Comparison of ENCODE assay signal across 24 cellular contexts in genomic region chr10:124568858-124569622, GRCh38.
DNase-seq lines count a peak whose midpoint lies in the region; ATAC-seq and TF ChIP-seq lines count a peak whose summit lies in the region.
"Had no signal": no experiment of that assay in that cellular context is flagged by ENCODE, and none has a peak within 500 bp of the region (broad histone marks: within the 10 kb centered on the region; RNA-seq: fewer than 3 reads in every experiment).

No MANE protein-coding gene starts in this region.

- H3K4me3 Mint-ChIP-seq in chondrocyte (ENCODE audit: unreplicated experiment) (no peak overlapping the region), neural progenitor cell (no peak overlapping the region)
- H3K4me3 Mint-ChIP-seq: activated naive CD4-positive, alpha-beta T cell treated with anti-CD3 and anti-CD28 coated beads, Interleukin-2, amount 10 ng/mL, durations not matched to agents 7 days and 5 days; activated T-cell treated with anti-CD3 and anti-CD28 coated beads, Interleukin-2, amount 50 U/mL, for 72 hours; dendritic cell treated with granulocyte-macrophage colony-stimulating factor and Interleukin-4, amounts not matched to agents 40 ng/mL and 50 ng/mL, for 4 days; neural crest cell had no signal

- no peak overlapping the region for H2AFZ ChIP-seq in neural progenitor cell (replicated peaks)

- DNase-seq in Right ventricle myocardium inferior (ENCODE audit: missing footprints) (peak; percentile 45), Right ventricle myocardium superior (no peak), chondrocyte (ENCODE audit: low spot score) (peak; percentile 66), neural progenitor cell (ENCODE audit: low spot score) (peak; percentile 26), erythroblast (lab: John Stamatoyannopoulos, UW) (no peak), NCI-H146 (lab: John Stamatoyannopoulos, UW) (no peak)
- no peak for DNase-seq in stimulated activated CD8-positive, alpha-beta memory T cell treated with anti-CD3 and anti-CD28 coated beads, Interleukin-4, amount 100 ng/mL, for 48 hours
- DNase-seq: activated naive CD4-positive, alpha-beta T cell treated with anti-CD3 and anti-CD28 coated beads, Interleukin-2, amount 10 ng/mL, durations not matched to agents 7 days and 5 days; activated T-cell treated with anti-CD3 and anti-CD28 coated beads, Interleukin-2, amount 50 U/mL, for 72 hours; NCI-H1436 treated with DMSO at 0.1 percent for 48 hours; NCI-H2171; NCI-H526; stimulated activated CD4-positive, alpha-beta T cell treated with anti-CD3 and anti-CD28 coated beads, Interleukin-2, amount 100 ng/mL, for 48 hours; stimulated activated naive CD8-positive, alpha-beta T cell treated with anti-CD3 and anti-CD28 coated beads, Interleukin-15, Interleukin-2, amounts not matched to agents 100 U/mL and 50 U/mL, for 24 hours; SW 1271; thyroid gland had no signal

- TF ChIP-seq CTCF in chondrocyte (IDR thresholded peaks at IDR 0.05) (no peak), neural progenitor cell (IDR thresholded peaks at IDR 0.05) (no peak)

- no peaks in the 10 kb centered on the region for H4K20me1 ChIP-seq in neural progenitor cell (ENCODE audit: low read depth)

- H3K9ac ChIP-seq in neural progenitor cell: no peak overlapping the region

- H3K36me3 Mint-ChIP-seq in chondrocyte (ENCODE audit: low read depth) (peaks cover 3% of the 10 kb centered on the region), neural progenitor cell (no peaks in the 10 kb centered on the region)
- H3K36me3 Mint-ChIP-seq: activated naive CD4-positive, alpha-beta T cell treated with anti-CD3 and anti-CD28 coated beads, Interleukin-2, amount 10 ng/mL, durations not matched to agents 7 days and 5 days had no signal

- H3K27me3 Mint-ChIP-seq in chondrocyte (ENCODE audit: low read depth) (no peaks in the 10 kb centered on the region), neural progenitor cell (ENCODE audit: insufficient read depth, low read depth) (peaks cover 13% of the 10 kb centered on the region)
- H3K27me3 Mint-ChIP-seq: activated naive CD4-positive, alpha-beta T cell treated with anti-CD3 and anti-CD28 coated beads, Interleukin-2, amount 10 ng/mL, durations not matched to agents 7 days and 5 days; dendritic cell treated with granulocyte-macrophage colony-stimulating factor and Interleukin-4, amounts not matched to agents 40 ng/mL and 50 ng/mL, for 4 days; IgD-negative memory B cell had no signal

- H3K27ac ChIP-seq in neural progenitor cell: no peak overlapping the region
- H3K27ac ChIP-seq: A549, cardiac muscle cell, thyroid gland had no signal

- H3K4me1 ChIP-seq in neural progenitor cell: peaks cover 23% of the 10 kb centered on the region
- H3K4me1 ChIP-seq: A549 had no signal

- ATAC-seq in Right ventricle myocardium inferior (no peak), Right ventricle myocardium superior (ENCODE audit: poor library complexity) (no peak), GM19467 (IDR thresholded peaks at IDR 0.05; ENCODE audit: unreplicated experiment) (no peak)
- ATAC-seq: A549; activated T-cell treated with anti-CD3 and anti-CD28 coated beads, Interleukin-2, amount 50 U/mL, for 72 hours; left lobe of liver; stimulated activated naive CD8-positive, alpha-beta T cell treated with anti-CD3 and anti-CD28 coated beads, Interleukin-15, Interleukin-2, amounts not matched to agents 100 U/mL and 50 U/mL, for 24 hours had no signal

- H3K79me2 ChIP-seq in neural progenitor cell (ENCODE audit: low read depth): no peaks in the 10 kb centered on the region

- H3K4me1 Mint-ChIP-seq in chondrocyte (ENCODE audit: low read depth) (peaks cover 19% of the 10 kb centered on the region), neural progenitor cell (peaks cover 27% of the 10 kb centered on the region)
- H3K4me1 Mint-ChIP-seq: activated naive CD4-positive, alpha-beta T cell treated with anti-CD3 and anti-CD28 coated beads, Interleukin-2, amount 10 ng/mL, durations not matched to agents 7 days and 5 days had no signal

- no peak overlapping the region for H3K27ac Mint-ChIP-seq in chondrocyte (ENCODE audit: unreplicated experiment)
- H3K27ac Mint-ChIP-seq in neural progenitor cell: no peak overlapping the region
- H3K27ac Mint-ChIP-seq: activated naive CD4-positive, alpha-beta T cell treated with anti-CD3 and anti-CD28 coated beads, Interleukin-2, amount 10 ng/mL, durations not matched to agents 7 days and 5 days; activated T-cell treated with anti-CD3 and anti-CD28 coated beads, Interleukin-2, amount 50 U/mL, for 72 hours; dendritic cell treated with granulocyte-macrophage colony-stimulating factor and Interleukin-4, amounts not matched to agents 40 ng/mL and 50 ng/mL, for 4 days had no signal

- intact Hi-C loops in Right ventricle myocardium inferior (cut with DNase I): no loop called here
- intact Hi-C loops in Right ventricle myocardium superior (cut with DNase I): no loop called here

- no peaks in the 10 kb centered on the region for H3K36me3 ChIP-seq in neural progenitor cell
- H3K36me3 ChIP-seq: cardiac muscle cell, thyroid gland had no signal

- peaks cover 3% of the 10 kb centered on the region for H3F3A ChIP-seq in neural progenitor cell (ENCODE audit: low read depth)

- no peaks in the 10 kb centered on the region for H3K9me3 ChIP-seq in neural progenitor cell (ENCODE audit: low read depth)
- H3K9me3 ChIP-seq: A549, thyroid gland had no signal

- TF ChIP-seq POLR2A in erythroblast (IDR thresholded peaks at IDR 0.05; ENCODE audit: low read length): no peak

- H3K4me2 ChIP-seq in neural progenitor cell: no peak overlapping the region
- H3K4me2 ChIP-seq: A549, smooth muscle cell had no signal

- H3K27me3 ChIP-seq in neural progenitor cell: no peaks in the 10 kb centered on the region
- H3K27me3 ChIP-seq: cardiac muscle cell, thyroid gland had no signal

- peaks cover 5% of the 10 kb centered on the region for H3K9me3 Mint-ChIP-seq in chondrocyte (ENCODE audit: low read depth)
- no peaks in the 10 kb centered on the region for H3K9me3 Mint-ChIP-seq in neural progenitor cell
- H3K9me3 Mint-ChIP-seq: activated naive CD4-positive, alpha-beta T cell treated with anti-CD3 and anti-CD28 coated beads, Interleukin-2, amount 10 ng/mL, durations not matched to agents 7 days and 5 days; activated T-cell treated with anti-CD3 and anti-CD28 coated beads, Interleukin-2, amount 50 U/mL, for 72 hours; dendritic cell treated with granulocyte-macrophage colony-stimulating factor and Interleukin-4, amounts not matched to agents 40 ng/mL and 50 ng/mL, for 4 days; IgD-negative memory B cell; neural crest cell had no signal

- H3K4me3 ChIP-seq in neural progenitor cell: no peak overlapping the region
- H3K4me3 ChIP-seq: A549, cardiac muscle cell, smooth muscle cell, thyroid gland had no signal

Comparison
In these comparisons a context has a peak if more than half of its experiments do, and no peak if none do; other contexts are left out.
1. DNase-seq: peak in Right ventricle myocardium inferior (single experiment), chondrocyte (single experiment) and neural progenitor cell (single experiment); none in Right ventricle myocardium superior (single experiment), stimulated activated CD8-positive, alpha-beta memory T cell treated with anti-CD3 and anti-CD28 coated beads, Interleukin-4, amount 100 ng/mL, for 48 hours (single experiment), erythroblast (0 of 2) and NCI-H146 (single experiment).